In the genomic region with DNA sequence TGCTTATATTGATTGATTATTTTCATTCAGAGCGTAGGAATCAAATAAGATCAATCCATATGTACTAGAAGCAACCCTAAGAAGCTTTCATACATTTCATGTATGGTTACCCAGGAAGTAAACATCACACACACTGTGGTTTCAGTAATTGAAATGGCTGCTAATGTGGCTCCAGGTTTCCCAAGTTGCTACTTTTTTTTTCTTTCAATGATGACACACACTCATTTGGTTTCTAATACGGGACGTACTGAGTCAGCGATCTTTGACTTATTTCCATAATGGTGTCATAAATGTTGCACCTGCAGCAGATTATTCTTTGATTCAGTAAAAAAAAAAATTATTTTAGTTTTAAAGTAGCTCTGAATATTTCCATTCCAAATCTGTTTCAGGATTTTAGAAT, we compare ENCODE assay signal across 24 cellular contexts.
"Had no signal": no experiment of that assay in that cellular context is flagged by ENCODE, and none has a peak within 500 bp of the region (broad histone marks: within the 10 kb centered on the region; RNA-seq: fewer than 3 reads in every experiment).

No MANE protein-coding gene starts in this region.

- H3K4me2 ChIP-seq: hepatocyte had no signal

- H3K4me3 ChIP-seq: heart right ventricle, hepatocyte, left ventricle myocardium inferior, lung, psoas muscle, right atrium auricular region, skin epidermis, spleen, tibial nerve, uterus had no signal

- H3K27ac ChIP-seq: heart right ventricle, hepatocyte, left ventricle myocardium inferior, parathyroid adenoma, psoas muscle, right atrium auricular region, skin epidermis, spleen, tibial nerve, uterus had no signal

- H3K27me3 Mint-ChIP-seq: naive B cell; stimulated activated naive CD8-positive, alpha-beta T cell treated with anti-CD3 and anti-CD28 coated beads, Interleukin-15, Interleukin-2, amounts not matched to agents 100 ng/mL and 50 ng/mL, for 24 hours; type B pancreatic cell had no signal

- ATAC-seq: heart right ventricle; psoas muscle; sciatic nerve; stimulated activated effector memory CD8-positive, alpha-beta T cell treated with anti-CD3 and anti-CD28 coated beads, Interleukin-12 subunit alpha, Interleukin-12 subunit beta, amount 100 ng/mL, for 72 hours had no signal

- H3K36me3 ChIP-seq: heart right ventricle, left ventricle myocardium inferior, right atrium auricular region, spleen, tibial nerve, uterus had no signal

- H2AFZ ChIP-seq: hepatocyte, parathyroid adenoma had no signal

- H3K9me3 Mint-ChIP-seq: type B pancreatic cell had no signal

- H3K4me1 Mint-ChIP-seq: mesothelial cell of epicardium; naive B cell; nephron; stimulated activated effector memory CD8-positive, alpha-beta T cell treated with anti-CD3 and anti-CD28 coated beads, Interleukin-12 subunit alpha, Interleukin-12 subunit beta, amount 100 ng/mL, for 72 hours had no signal

- H3K79me2 ChIP-seq: hepatocyte, parathyroid adenoma had no signal

- H3K27me3 ChIP-seq: heart right ventricle, hepatocyte, right atrium auricular region, spleen, tibial nerve, uterus had no signal

- DNase-seq: heart right ventricle; islet precursor cell; left ventricle myocardium inferior; mesendoderm; naive B cell; nucleus accumbens; psoas muscle; spleen; stimulated activated CD4-positive, alpha-beta T cell treated with anti-CD3 and anti-CD28 coated beads, Interleukin-4, amount 100 ng/mL, for 24 hours; stimulated activated naive CD4-positive, alpha-beta T cell; uterus had no signal

- H3K9me3 ChIP-seq: psoas muscle, uterus had no signal

- H3K4me1 ChIP-seq: heart right ventricle, left ventricle myocardium inferior, parathyroid adenoma, psoas muscle, right atrium auricular region, spleen, tibial nerve, uterus had no signal

- H3K9ac ChIP-seq: parathyroid adenoma had no signal

- H3K27ac Mint-ChIP-seq: mesothelial cell of epicardium; naive B cell; nephron; stimulated activated effector memory CD8-positive, alpha-beta T cell treated with anti-CD3 and anti-CD28 coated beads, Interleukin-12 subunit alpha, Interleukin-12 subunit beta, amount 100 ng/mL, for 72 hours; stimulated activated naive CD8-positive, alpha-beta T cell treated with anti-CD3 and anti-CD28 coated beads, Interleukin-15, Interleukin-2, amounts not matched to agents 100 ng/mL and 50 ng/mL, for 24 hours; type B pancreatic cell had no signal

- H3K4me3 Mint-ChIP-seq: mesothelial cell of epicardium; naive B cell; nephron; neural crest cell; stimulated activated effector memory CD8-positive, alpha-beta T cell treated with anti-CD3 and anti-CD28 coated beads, Interleukin-12 subunit alpha, Interleukin-12 subunit beta, amount 100 ng/mL, for 72 hours; stimulated activated naive CD8-positive, alpha-beta T cell treated with anti-CD3 and anti-CD28 coated beads, Interleukin-15, Interleukin-2, amounts not matched to agents 100 ng/mL and 50 ng/mL, for 24 hours; type B pancreatic cell had no signal

- H3K36me3 Mint-ChIP-seq: mesothelial cell of epicardium; naive B cell; stimulated activated effector memory CD8-positive, alpha-beta T cell treated with anti-CD3 and anti-CD28 coated beads, Interleukin-12 subunit alpha, Interleukin-12 subunit beta, amount 100 ng/mL, for 72 hours; type B pancreatic cell had no signal
